Comparison of ENCODE assay signal across 8 cellular contexts in genomic region chr6:138001750-138002349, GRCh38.
DNase-seq lines count a peak whose midpoint lies in the region; ATAC-seq and TF ChIP-seq lines count a peak whose summit lies in the region.

No MANE protein-coding gene starts in this region.

- ATAC-seq in HG02884 (IDR thresholded peaks at IDR 0.05; ENCODE audit: unreplicated experiment) (no peak), HG02938 (IDR thresholded peaks at IDR 0.05; ENCODE audit: unreplicated experiment) (no peak)

- no peaks in the 10 kb centered on the region for H3K9me3 ChIP-seq in WERI-Rb-1 (ENCODE audit: severe bottlenecking)

- no peak overlapping the region for H3K27ac ChIP-seq in WERI-Rb-1

- H3K36me3 ChIP-seq in WERI-Rb-1, result no peaks in the 10 kb centered on the region

- DNase-seq in GM03348 (ENCODE audit: low spot score) (peak; percentile 63), NCI-H1105 treated with DMSO at 0.1 percent for 48 hours (lab: John Stamatoyannopoulos, UW) (peak; percentile 76), WERI-Rb-1 (peak; percentile 49), cardiac fibroblast (ENCODE audit: low read depth in 2 of 2) (peak; percentile 63 to 70), kidney tubule cell (ENCODE audit: low spot score) (peak; percentile 56)
- DNase-seq in stimulated activated CD4-positive, alpha-beta T cell treated with anti-CD3 and anti-CD28 coated beads, Interleukin-4, amount 100 ng/mL, for 4 hours, result peak; percentile 47 to 51

- H3K4me3 ChIP-seq in WERI-Rb-1 (ENCODE audit: low read depth, low read length) (no peak overlapping the region), cardiac fibroblast (replicated peaks in 1 of 2; ENCODE audit: low read depth in 2 of 2, low read length in 2 of 2) (no peak overlapping the region)

- TF ChIP-seq CTCF in WERI-Rb-1 (IDR thresholded peaks at IDR 0.05; ENCODE audit: low read depth, low read length) (peak; percentile 60), cardiac fibroblast (IDR thresholded peaks at IDR 0.05; ENCODE audit: low read depth, low read length) (peak; percentile 90)

- no peaks in the 10 kb centered on the region for H3K27me3 ChIP-seq in WERI-Rb-1 (ENCODE audit: insufficient read depth, low read depth, severe bottlenecking)
